1 cellular context compared by ENCODE assay signal in genomic region chr1:43707191-43708005, GRCh38.
TF ChIP-seq lines count a peak whose summit lies in the region.

Gene ST3GAL3 (plus strand): TSS chr1:43707536. CDS start chr1:43736263, 28,727 bp downstream.

TF ChIP-seq in GM12878, 131 proteins besides CTCF, POLR2A, EP300 and RAD21 (continued from another document):
- TF ChIP-seq RFX5 (IDR thresholded peaks at IDR 0.05; ENCODE audit: low read depth, low read length), result peak; percentile 74; the same call in 1 of the 2 replicates
- TF ChIP-seq IKZF1 (conservative IDR thresholded peaks at IDR 0.05), result peak; percentile 90
- TF ChIP-seq LARP7 (IDR thresholded peaks at IDR 0.05), result peak; percentile 90; the same call in 1 of the 2 replicates
- peak; percentile 95 for TF ChIP-seq POLR2AphosphoS5 (IDR thresholded peaks at IDR 0.05; ENCODE audit: low read length)
- no peak for TF ChIP-seq JUNB (IDR thresholded peaks at IDR 0.05)
- TF ChIP-seq ELK1 (IDR thresholded peaks at IDR 0.05; ENCODE audit: low read depth, low read length), result no peak
- TF ChIP-seq IRF4 (IDR thresholded peaks at IDR 0.05; ENCODE audit: low read depth, low read length), result no peak
